ENCODE assay signal across 8 cellular contexts in the genomic region with DNA sequence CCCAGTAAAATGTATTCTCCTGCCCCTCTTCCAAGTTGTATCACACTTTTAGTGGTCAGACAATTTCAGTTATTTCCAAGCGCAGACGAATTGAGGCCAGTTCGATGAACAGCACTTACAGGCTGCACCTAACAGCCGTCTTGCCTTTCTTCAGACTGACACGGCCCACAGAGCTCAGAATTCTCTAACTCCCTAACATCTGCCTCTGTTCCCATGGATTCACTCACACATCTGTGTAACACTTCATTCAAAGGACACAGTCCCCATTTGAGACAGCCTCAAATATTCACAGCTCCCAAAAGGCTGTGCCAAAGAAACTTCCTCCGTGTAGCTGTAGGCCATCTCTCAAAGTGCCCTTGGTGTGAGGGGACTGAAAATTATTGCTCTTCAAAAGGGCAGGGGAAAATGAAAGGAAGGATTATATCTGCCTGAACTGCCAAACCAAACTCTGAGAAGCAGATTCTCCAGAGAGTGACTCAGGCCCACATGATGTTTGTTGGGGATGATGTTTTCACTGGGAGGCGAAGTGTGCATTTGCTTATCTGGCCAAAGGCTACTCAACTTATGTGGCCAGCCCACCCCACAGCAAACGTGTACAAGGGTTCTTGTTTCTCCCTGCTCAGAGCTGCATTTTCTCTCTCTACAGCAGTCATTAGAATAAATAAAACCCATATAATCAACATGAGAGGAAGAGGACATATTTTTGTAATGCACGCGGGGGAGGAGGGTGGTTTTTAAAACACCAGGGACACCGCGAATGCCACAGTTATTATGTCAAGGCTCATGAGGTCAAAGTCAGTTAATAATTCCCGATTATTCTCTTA.
DNase-seq lines count a peak whose midpoint lies in the region; TF ChIP-seq lines count a peak whose summit lies in the region.
"Had no signal": no experiment of that assay in that cellular context is flagged by ENCODE, and none has a peak within 500 bp of the region (broad histone marks: within the 10 kb centered on the region; RNA-seq: fewer than 3 reads in every experiment).

No MANE protein-coding gene starts in this region.

- TF ChIP-seq CTCF in epithelial cell of proximal tubule (conservative IDR thresholded peaks at IDR 0.05; ENCODE audit: low read depth, low read length) = no peak
- TF ChIP-seq CTCF in vagina (IDR thresholded peaks at IDR 0.05) = no peak

- H3K4me3 ChIP-seq in epithelial cell of proximal tubule (ENCODE audit: low read depth, low read length) (peak overlapping the region; percentile 21), muscle layer of duodenum (ENCODE audit: low read depth in 1 of 2, low read length in 2 of 2) (peak overlapping the region in 1 of 2 donors; percentile 11), vagina (no peak overlapping the region)

- H3K36me3 ChIP-seq in muscle layer of duodenum (ENCODE audit: control insufficient read depth in 1 of 2, insufficient read depth in 2 of 2, low read length in 2 of 2) = peaks cover 0 to 8% of the 10 kb centered on the region in 2 donors
- H3K36me3 ChIP-seq in vagina = no peaks in the 10 kb centered on the region

- TF ChIP-seq POLR2A in vagina (IDR thresholded peaks at IDR 0.05) = no peak

- DNase-seq in OCI-M1 (lab: John Stamatoyannopoulos, UW) (peak; percentile 76), epithelial cell of proximal tubule (ENCODE audit: low read depth) (peak; percentile 88), vagina (ENCODE audit: extremely low spot score in 2 of 2) (no peak), SKM-1 treated with dmso at 0.1 percent for 144 hours (lab: John Stamatoyannopoulos, UW; ENCODE audit: unreplicated experiment) (no peak), D341Med (ENCODE audit: low spot score) (no peak)
- DNase-seq in activated T-cell treated with anti-CD3 and anti-CD28 coated beads, Interleukin-2, amount 50 U/mL, for 48 hours = no peak
- DNase-seq: NCI-H446 had no signal

- H3K4me1 ChIP-seq in muscle layer of duodenum (ENCODE audit: control insufficient read depth in 1 of 2, insufficient read depth in 2 of 2, low read length in 2 of 2) (peaks cover 14 to 61% of the 10 kb centered on the region in 2 donors), vagina (peaks cover 56% of the 10 kb centered on the region)

- no peaks in the 10 kb centered on the region for H3K9me3 ChIP-seq in muscle layer of duodenum (ENCODE audit: control insufficient read depth in 1 of 2, low read length in 2 of 2)
- H3K9me3 ChIP-seq in vagina = no peaks in the 10 kb centered on the region

- intact Hi-C loops in vagina (cut with DNase I) = loop anchor here (5.0 to 10.0 kb wide), 4 partner anchors 115 to 1315 kb away; a partner anchor contains a TSS

- H3K27me3 ChIP-seq in muscle layer of duodenum (ENCODE audit: low read depth, low read length) = peaks cover 18% of the 10 kb centered on the region
- peaks cover 8% of the 10 kb centered on the region for H3K27me3 ChIP-seq in vagina

- H3K27ac ChIP-seq in muscle layer of duodenum (ENCODE audit: low read length) (peak overlapping the region; percentile 79), vagina (peak overlapping the region; percentile 64)

Comparison
In these comparisons a context has a peak if more than half of its experiments do, and no peak if none do; other contexts are left out.
1. DNase-seq: peak in OCI-M1 (single experiment) and epithelial cell of proximal tubule (single experiment); none in vagina (0 of 2), SKM-1 treated with dmso at 0.1 percent for 144 hours (single experiment), D341Med (single experiment) and activated T-cell treated with anti-CD3 and anti-CD28 coated beads, Interleukin-2, amount 50 U/mL, for 48 hours (0 of 2).